In the genomic region with DNA sequence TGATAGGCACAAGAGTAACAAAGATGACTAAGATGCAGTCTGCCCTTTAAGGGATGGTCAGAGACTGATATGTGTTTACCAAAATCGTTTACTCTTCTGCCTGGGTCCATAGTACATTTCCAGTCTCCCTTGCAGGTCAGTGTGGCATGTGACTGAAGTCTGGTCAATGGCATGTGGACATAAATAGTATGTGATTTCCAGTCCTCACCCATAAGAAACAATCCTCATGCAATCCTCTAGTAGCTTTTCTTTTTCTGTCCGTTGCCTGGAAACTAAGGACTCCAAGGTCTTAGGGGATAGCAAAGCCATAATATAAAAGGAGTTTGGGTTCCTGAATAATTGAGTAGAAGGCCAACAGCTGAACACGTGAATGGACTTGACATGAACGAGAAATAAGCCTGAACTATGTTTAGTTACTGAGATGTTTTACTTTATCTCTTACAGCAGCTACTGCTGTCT, we compare ENCODE assay signal across 8 cellular contexts. TPM values are rescaled to one million over a fixed set of nuclear protein-coding genes. Genes with fewer than 3 reads are reported as not detected.
DNase-seq lines count a peak whose midpoint lies in the region; ATAC-seq and TF ChIP-seq lines count a peak whose summit lies in the region.

No MANE protein-coding gene starts in this region.

- H3K9me3 ChIP-seq in ES-I3 (ENCODE audit: control insufficient read depth, insufficient read depth, low read length), result no peaks in the 10 kb centered on the region

- ATAC-seq in HG03095 (IDR thresholded peaks at IDR 0.05; ENCODE audit: unreplicated experiment) (no peak), HG02571 (IDR thresholded peaks at IDR 0.05; ENCODE audit: unreplicated experiment) (no peak)

- no peak for DNase-seq in H7
- DNase-seq in SW480 (ENCODE audit: low spot score), result peak; percentile 4
- peak; percentile 47 for DNase-seq in fibroblast of pulmonary artery (ENCODE audit: low read depth)
- DNase-seq in renal cortical epithelial cell (ENCODE audit: low read depth), result peak; percentile 31
- DNase-seq in iPS-NIHi11 (ENCODE audit: low spot score), result no peak

- H3K27me3 ChIP-seq in H7 (ENCODE audit: control insufficient read depth, insufficient read depth, low read length), result peaks cover 19% of the 10 kb centered on the region

- H3K4me1 ChIP-seq in ES-I3 (ENCODE audit: insufficient read depth, low read length), result no peaks in the 10 kb centered on the region

- H3K36me3 ChIP-seq in ES-I3 (ENCODE audit: insufficient read depth, low read length) (no peaks in the 10 kb centered on the region), H7 (replicated peaks; ENCODE audit: control insufficient read depth, insufficient read depth, low read length) (no peaks in the 10 kb centered on the region)

- TF ChIP-seq CTCF in fibroblast of pulmonary artery (IDR thresholded peaks at IDR 0.05; ENCODE audit: low read length, missing control alignments), result no peak

- H3K4me3 ChIP-seq in H7 (ENCODE audit: insufficient read depth, low read depth, low read length) (peak overlapping the region; percentile 56; the same call in 1 of the 2 replicates), fibroblast of pulmonary artery (replicated peaks; ENCODE audit: low read depth, low read length) (peak overlapping the region; percentile 74)

- H3K9ac ChIP-seq in ES-I3 (ENCODE audit: low read depth, low read length), result peak overlapping the region; percentile 89; the same call in 1 of the 2 replicates

RNA-seq across cellular contexts. Expression of gene SLC9B2, which starts 1.1 kb away (rescaled TPM):
- total RNA-seq in H7 (2014; rRNA removed; shearing (Covaris generic)), result 2.0 and 3.4 TPM in 2 replicates
- 11.1 and 17.9 TPM in 2 replicates for total RNA-seq in renal cortical epithelial cell

RNA-seq across cellular contexts. Expression of gene BDH2, which starts 24.2 kb away (rescaled TPM):
- 39.0 and 54.9 TPM in 2 replicates for total RNA-seq in H7 (2014; rRNA removed; shearing (Covaris generic))
- 83.5 and 151 TPM in 2 replicates for total RNA-seq in renal cortical epithelial cell

RNA-seq across cellular contexts. Expression of gene SLC9B1, which starts 56.0 kb away (rescaled TPM):
- not detected in 2 replicates for total RNA-seq in H7 (2014; rRNA removed; shearing (Covaris generic))
- 0.30 and 0.69 TPM in 2 replicates for total RNA-seq in renal cortical epithelial cell

Comparison
In these comparisons a context has a peak if more than half of its experiments do, and no peak if none do; other contexts are left out.
1. DNase-seq: peak in SW480 (single experiment), fibroblast of pulmonary artery (single experiment) and renal cortical epithelial cell (single experiment); none in H7 (single experiment) and iPS-NIHi11 (single experiment).